25 cellular contexts compared by ENCODE assay signal in the genomic region with DNA sequence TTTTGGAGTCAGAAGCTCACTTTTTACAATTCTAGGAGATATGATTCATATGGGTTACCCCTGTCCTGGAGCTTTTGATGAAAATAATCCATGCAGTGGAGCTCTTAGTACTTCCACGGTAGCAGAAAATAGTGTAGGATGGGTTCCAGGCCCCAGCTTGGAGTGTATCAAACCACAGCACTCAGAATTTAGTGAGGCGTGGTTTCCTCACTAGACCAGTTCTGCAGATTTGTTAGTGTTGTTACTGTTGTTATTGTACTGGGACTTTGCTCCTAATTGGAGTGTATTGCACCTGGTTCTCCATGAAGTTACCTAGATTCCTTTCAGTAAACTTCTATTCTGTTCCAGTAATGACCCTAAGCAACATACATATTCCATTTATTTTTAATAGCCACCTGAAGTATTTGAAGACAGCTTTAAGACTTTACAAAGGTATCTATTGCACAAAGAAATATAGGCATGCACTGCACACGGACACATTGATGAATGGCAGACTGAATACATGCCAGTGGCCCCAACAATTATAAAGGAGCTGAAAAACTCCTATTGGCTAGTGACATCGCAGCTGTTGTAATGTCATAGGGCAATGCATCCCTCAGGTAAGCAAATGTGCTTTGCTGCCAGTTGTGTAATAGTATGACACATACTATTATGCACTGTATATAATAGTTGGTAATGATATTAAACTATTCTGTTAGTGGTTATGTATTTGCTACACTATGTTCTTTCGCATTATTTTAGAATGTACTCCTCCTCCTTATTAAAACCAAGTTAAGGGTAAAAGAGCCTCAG.
"Had no signal": no experiment of that assay in that cellular context is flagged by ENCODE, and none has a peak within 500 bp of the region (broad histone marks: within the 10 kb centered on the region; RNA-seq: fewer than 3 reads in every experiment).

No MANE protein-coding gene starts in this region.

- H3K4me1 ChIP-seq: neural progenitor cell, prostate gland, right atrium auricular region, thyroid gland had no signal

- H3K4me1 Mint-ChIP-seq: endodermal cell; immature natural killer cell; memory B cell; naive thymus-derived CD4-positive, alpha-beta T cell; nephron; stimulated activated naive CD8-positive, alpha-beta T cell treated with anti-CD3 and anti-CD28 coated beads, Interleukin-15, amount 100 ng/mL, for 72 hours had no signal

- H3K4me3 ChIP-seq: esophagus squamous epithelium, lung, neural progenitor cell, prostate gland, right atrium auricular region, smooth muscle cell, thyroid gland had no signal

- H2AFZ ChIP-seq: neural progenitor cell had no signal

- H3K27ac Mint-ChIP-seq: dendritic cell treated with granulocyte-macrophage colony-stimulating factor and Interleukin-4, amounts not matched to agents 40 ng/mL and 50 ng/mL, for 4 days; endodermal cell; immature natural killer cell; memory B cell; naive thymus-derived CD4-positive, alpha-beta T cell; nephron; neural progenitor cell; stimulated activated naive CD8-positive, alpha-beta T cell treated with anti-CD3 and anti-CD28 coated beads, Interleukin-15, amount 100 ng/mL, for 72 hours; type B pancreatic cell had no signal

- H3K4me2 ChIP-seq: neural progenitor cell, smooth muscle cell had no signal

- H3K27ac ChIP-seq: esophagus squamous epithelium, neural progenitor cell, prostate gland, right atrium auricular region, thyroid gland had no signal

- H3K9me3 Mint-ChIP-seq: dendritic cell treated with granulocyte-macrophage colony-stimulating factor and Interleukin-4, amounts not matched to agents 40 ng/mL and 50 ng/mL, for 4 days; nephron; stimulated activated naive CD8-positive, alpha-beta T cell treated with anti-CD3 and anti-CD28 coated beads, Interleukin-15, amount 100 ng/mL, for 72 hours; type B pancreatic cell had no signal

- ATAC-seq: left lobe of liver; naive thymus-derived CD4-positive, alpha-beta T cell; sciatic nerve; stimulated activated naive CD8-positive, alpha-beta T cell treated with anti-CD3 and anti-CD28 coated beads, Interleukin-15, amount 100 ng/mL, for 72 hours had no signal

- H3K27me3 ChIP-seq: esophagus squamous epithelium, neural progenitor cell, right atrium auricular region, thyroid gland had no signal

- H3K36me3 ChIP-seq: esophagus squamous epithelium, neural progenitor cell, prostate gland, right atrium auricular region, thyroid gland had no signal

- H3K9ac ChIP-seq: neural progenitor cell had no signal

- H3K27me3 Mint-ChIP-seq: dendritic cell treated with granulocyte-macrophage colony-stimulating factor and Interleukin-4, amounts not matched to agents 40 ng/mL and 50 ng/mL, for 4 days; memory B cell; naive thymus-derived CD4-positive, alpha-beta T cell; stimulated activated naive CD8-positive, alpha-beta T cell treated with anti-CD3 and anti-CD28 coated beads, Interleukin-15, amount 100 ng/mL, for 72 hours; type B pancreatic cell had no signal

- H3K4me3 Mint-ChIP-seq: dendritic cell treated with granulocyte-macrophage colony-stimulating factor and Interleukin-4, amounts not matched to agents 40 ng/mL and 50 ng/mL, for 4 days; endodermal cell; immature natural killer cell; memory B cell; naive thymus-derived CD4-positive, alpha-beta T cell; nephron; neural progenitor cell; stimulated activated naive CD8-positive, alpha-beta T cell treated with anti-CD3 and anti-CD28 coated beads, Interleukin-15, amount 100 ng/mL, for 72 hours; type B pancreatic cell had no signal

- DNase-seq: effector CD8-positive, alpha-beta T cell; endodermal cell; esophagus squamous epithelium; hypothalamus; immature natural killer cell; islet precursor cell; naive thymus-derived CD4-positive, alpha-beta T cell; stimulated activated CD4-positive, alpha-beta T cell treated with anti-CD3 and anti-CD28 coated beads, Interleukin-12 subunit alpha, Interleukin-12 subunit beta, amount 100 ng/mL, for 4 hours; stimulated activated CD4-positive, alpha-beta T cell treated with anti-CD3 and anti-CD28 coated beads, Interleukin-1b, Interleukin-23, amount 100 ng/mL, for 48 hours; stimulated activated CD4-positive, alpha-beta T cell treated with anti-CD3 and anti-CD28 coated beads, Interleukin-4, amount 100 ng/mL, for 1 hour; stimulated activated CD8-positive, alpha-beta memory T cell treated with anti-CD3 and anti-CD28 coated beads, Interleukin-4, amount 100 ng/mL, for 48 hours; stimulated activated naive CD4-positive, alpha-beta T cell; stimulated activated naive CD8-positive, alpha-beta T cell treated with anti-CD3 and anti-CD28 coated beads, Interleukin-15, amount 100 ng/mL, for 72 hours had no signal

- H3K9me3 ChIP-seq: esophagus squamous epithelium, prostate gland, right atrium auricular region, thyroid gland had no signal

- H3K36me3 Mint-ChIP-seq: immature natural killer cell; memory B cell; naive thymus-derived CD4-positive, alpha-beta T cell; neural progenitor cell; type B pancreatic cell had no signal
